Comparison of ENCODE assay signal across 2 cellular contexts in genomic region chr3:156174229-156174847, GRCh38.
TF ChIP-seq lines count a peak whose summit lies in the region.

No MANE protein-coding gene starts in this region.

TF ChIP-seq in endothelial cell of umbilical vein, 7 proteins besides CTCF, POLR2A, EP300 and RAD21 (continued from another document):
- no peak for TF ChIP-seq GATA2 (IDR thresholded peaks at IDR 0.05; ENCODE audit: insufficient read depth, insufficient read length, low read depth, low read length)

TF ChIP-seq in neural cell, 6 proteins besides CTCF, POLR2A, EP300 and RAD21 (continued from another document):
- no peak for TF ChIP-seq REST (IDR thresholded peaks at IDR 0.05; ENCODE audit: borderline replicate concordance)
- no peak for TF ChIP-seq POLR2AphosphoS5 (IDR thresholded peaks at IDR 0.05)
